28 cellular contexts compared by ENCODE assay signal in the genomic region with DNA sequence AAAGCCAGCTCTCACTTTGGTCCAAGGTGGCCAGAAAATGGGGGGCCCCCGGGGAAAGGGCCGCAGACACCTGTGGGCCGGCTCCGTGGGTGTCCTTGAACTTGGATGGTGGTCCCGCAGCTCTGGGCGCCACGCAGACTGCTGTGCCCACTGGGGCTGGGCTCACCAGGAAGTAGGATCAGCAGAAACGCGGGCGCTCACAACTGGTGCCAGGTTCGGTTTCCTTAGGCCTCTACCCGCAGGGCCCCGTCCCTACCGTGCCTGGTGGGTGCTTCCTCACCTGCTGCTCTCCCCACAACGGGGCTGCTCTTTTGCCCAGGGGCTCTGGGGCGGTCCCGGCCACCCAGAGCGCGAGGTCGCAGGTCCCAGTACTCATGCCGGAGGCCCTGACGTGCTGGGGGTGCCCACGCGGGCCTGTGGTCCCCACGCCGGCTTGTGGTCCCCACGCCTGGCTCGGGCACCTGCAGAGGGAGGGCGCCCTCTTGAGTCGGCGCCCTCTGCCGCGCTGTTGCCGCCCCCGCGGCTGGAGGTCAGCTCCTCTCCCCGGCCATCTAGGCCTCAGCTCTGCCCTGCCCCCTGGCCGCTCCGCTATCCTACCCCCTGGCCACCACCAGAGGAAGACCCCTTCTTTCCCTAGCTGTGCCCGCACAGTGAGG.
"Had no signal": no experiment of that assay in that cellular context is flagged by ENCODE, and none has a peak within 500 bp of the region (broad histone marks: within the 10 kb centered on the region; RNA-seq: fewer than 3 reads in every experiment).

No MANE protein-coding gene starts in this region.

- H3K4me1 Mint-ChIP-seq: mesothelial cell of epicardium; nephron progenitor cell; stimulated activated effector memory CD8-positive, alpha-beta T cell treated with anti-CD3 and anti-CD28 coated beads, Interleukin-12 subunit alpha, Interleukin-12 subunit beta, amount 100 ng/mL, for 72 hours had no signal

- H3K27me3 Mint-ChIP-seq: naive B cell had no signal

- H3K36me3 Mint-ChIP-seq: mesothelial cell of epicardium; naive B cell; stimulated activated effector memory CD8-positive, alpha-beta T cell treated with anti-CD3 and anti-CD28 coated beads, Interleukin-12 subunit alpha, Interleukin-12 subunit beta, amount 100 ng/mL, for 72 hours had no signal

- DNase-seq: cerebellar nuclear complex; dorsolateral prefrontal cortex; effector CD4-positive, alpha-beta T cell; foreskin fibroblast; gastrocnemius medialis; head of caudate nucleus; kidney; mesenchymal stem cell; mucosa of descending colon; naive B cell; nephron progenitor cell; nucleus accumbens; ovary; posterior cingulate gyrus; psoas muscle; right lobe of liver; small intestine; stimulated activated CD4-positive, alpha-beta T cell treated with anti-CD3 and anti-CD28 coated beads, Interleukin-15, amount 100 ng/mL, for 24 hours; stimulated activated CD4-positive, alpha-beta T cell treated with anti-CD3 and anti-CD28 coated beads, Interleukin-4, amount 100 ng/mL, for 24 hours; substantia nigra had no signal

- H3K27me3 ChIP-seq: gastrocnemius medialis, ovary, right lobe of liver, tibial nerve, vagina had no signal

- H3K9me3 ChIP-seq: gastrocnemius medialis, mucosa of descending colon, ovary, psoas muscle, right lobe of liver, thoracic aorta, tibial nerve, vagina had no signal

- H3K4me1 ChIP-seq: gastrocnemius medialis, psoas muscle, vagina had no signal

- ATAC-seq: esophagus mucosa; gastrocnemius medialis; left lobe of liver; mucosa of descending colon; psoas muscle; stimulated activated effector memory CD8-positive, alpha-beta T cell treated with anti-CD3 and anti-CD28 coated beads, Interleukin-12 subunit alpha, Interleukin-12 subunit beta, amount 100 ng/mL, for 72 hours had no signal

- H3K27ac ChIP-seq: dorsolateral prefrontal cortex, epithelial cell of prostate, gastrocnemius medialis, ovary, psoas muscle, right lobe of liver, thoracic aorta, tibial nerve, vagina had no signal

- FAIRE-seq: kidney, small intestine had no signal

- H3K27ac Mint-ChIP-seq: mesothelial cell of epicardium; naive B cell; nephron progenitor cell; stimulated activated effector memory CD8-positive, alpha-beta T cell treated with anti-CD3 and anti-CD28 coated beads, Interleukin-12 subunit alpha, Interleukin-12 subunit beta, amount 100 ng/mL, for 72 hours had no signal

- H3K4me3 Mint-ChIP-seq: mesothelial cell of epicardium; naive B cell; nephron progenitor cell; stimulated activated effector memory CD8-positive, alpha-beta T cell treated with anti-CD3 and anti-CD28 coated beads, Interleukin-12 subunit alpha, Interleukin-12 subunit beta, amount 100 ng/mL, for 72 hours had no signal

- H3K4me3 ChIP-seq: dorsolateral prefrontal cortex, gastrocnemius medialis, mucosa of descending colon, ovary, psoas muscle, right lobe of liver, thoracic aorta, tibial nerve, vagina had no signal

- H3K36me3 ChIP-seq: gastrocnemius medialis, ovary, right lobe of liver, thoracic aorta, tibial nerve, vagina had no signal
